ENCODE assay signal across 9 cellular contexts in the genomic region with DNA sequence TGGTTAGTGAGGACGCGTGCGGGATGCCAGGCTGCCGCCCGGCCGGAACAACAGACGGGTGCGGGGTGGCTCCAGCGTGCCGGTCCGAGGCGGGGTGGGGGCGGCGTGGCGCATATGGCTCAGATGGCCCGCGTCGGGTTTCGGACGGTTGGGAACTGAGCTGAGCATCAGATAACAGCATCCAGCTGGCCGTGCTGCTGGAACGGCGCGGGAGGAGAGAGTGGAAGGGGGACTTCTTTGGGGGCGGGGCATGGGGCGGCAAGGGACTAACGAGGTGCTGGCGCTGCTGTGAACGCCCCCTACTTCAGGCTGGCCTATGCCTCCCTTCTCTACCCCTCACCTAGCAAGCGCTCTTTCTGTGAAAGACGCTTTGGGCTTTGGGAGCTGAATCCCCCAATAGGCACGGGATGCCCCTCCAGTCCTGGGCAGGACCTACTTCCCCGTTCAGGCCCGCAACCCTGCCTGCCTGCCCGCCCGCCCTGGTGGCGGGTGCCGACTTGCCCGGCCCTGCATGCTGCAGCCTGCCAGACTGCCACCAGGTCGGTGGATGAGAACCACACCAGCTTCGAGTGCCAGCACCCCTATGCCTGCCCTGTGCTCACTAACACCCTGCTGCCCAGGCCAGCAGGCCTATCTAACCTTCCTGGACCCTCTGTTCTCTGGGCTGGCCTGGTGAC. TPM values are rescaled to one million over a fixed set of nuclear protein-coding genes. Genes with fewer than 3 reads are reported as not detected.
DNase-seq lines count a peak whose midpoint lies in the region; ATAC-seq and TF ChIP-seq lines count a peak whose summit lies in the region.
"Had no signal": no experiment of that assay in that cellular context is flagged by ENCODE, and none has a peak within 500 bp of the region (broad histone marks: within the 10 kb centered on the region; RNA-seq: fewer than 3 reads in every experiment).

No MANE protein-coding gene starts in this region.

- H3K9me3 ChIP-seq in HUES48 (ENCODE audit: control insufficient read depth, insufficient read depth, low read length), result no peaks in the 10 kb centered on the region
- H3K9me3 ChIP-seq in left lung, result no peaks in the 10 kb centered on the region

- ATAC-seq in Right ventricle myocardium superior (ENCODE audit: poor library complexity) (no peak), Right ventricle myocardium inferior (no peak), left lung (no peak), HG03521 (IDR thresholded peaks at IDR 0.05; ENCODE audit: unreplicated experiment) (no peak)
- no peak for ATAC-seq in stimulated activated naive CD8-positive, alpha-beta T cell treated with anti-CD3 and anti-CD28 coated beads, Interleukin-15, Interleukin-2, amounts not matched to agents 100 U/mL and 50 U/mL, for 24 hours

- peak; percentile 53 for DNase-seq in Right ventricle myocardium superior
- DNase-seq in Right ventricle myocardium inferior (ENCODE audit: missing footprints), result no peak
- DNase-seq in T-helper 2 cell, result peak in 4 of 5 experiments; percentile 22 to 54 (median 36)
- DNase-seq in caudate nucleus (lab: John Stamatoyannopoulos, UW), result peak in 4 of 61 donors; percentile 40 to 64 (median 49)
- DNase-seq in left lung, result no peak
- DNase-seq in stimulated activated naive CD8-positive, alpha-beta T cell treated with anti-CD3 and anti-CD28 coated beads, Interleukin-15, Interleukin-2, amounts not matched to agents 100 U/mL and 50 U/mL, for 24 hours, result peak; percentile 54

- no peak for TF ChIP-seq CTCF in left lung (IDR thresholded peaks at IDR 0.05)

- peak overlapping the region; percentile 95 for H3K4me3 ChIP-seq in HUES48 (ENCODE audit: low read depth, low read length)
- peak overlapping the region; percentile 88 to 94 for H3K4me3 ChIP-seq in left lung

- H3K36me3 ChIP-seq in HUES48 (ENCODE audit: control insufficient read depth, insufficient read depth, low read length) (no peaks in the 10 kb centered on the region), left lung (peaks cover 0 to 1% of the 10 kb centered on the region in 2 donors)

- H3K27ac ChIP-seq in HUES48 (ENCODE audit: low read depth, low read length) (no peak overlapping the region), caudate nucleus (ENCODE audit: low read depth, low read length) (peak overlapping the region; percentile 82), left lung (peak overlapping the region; percentile 89 to 94)

- H3K9ac ChIP-seq in HUES48 (ENCODE audit: low read depth, low read length), result no peak overlapping the region

- H3K27me3 ChIP-seq in HUES48 (ENCODE audit: control insufficient read depth, insufficient read depth, low read length) (peaks cover 31% of the 10 kb centered on the region), left lung (no peaks in the 10 kb centered on the region)

- intact Hi-C loops in Right ventricle myocardium superior (cut with DNase I) (loop anchor here (5.0 kb wide), 1 partner anchor 99 kb away; the partner anchor contains the start of gene MST1R), Right ventricle myocardium inferior (cut with DNase I) (loop anchor here (1.0 to 5.0 kb wide), 2 partner anchors 36 to 284 kb away; partner anchors contain the start of gene RBM5), left lung (cut with DNase I) (loop anchor here in 1 of 2 donors (5.0 kb wide), 1 partner anchor 34 kb away; no protein-coding TSS in a partner anchor)

- H3K4me1 ChIP-seq in HUES48 (ENCODE audit: control insufficient read depth, insufficient read depth, low read length) (peaks cover 14% of the 10 kb centered on the region), left lung (peaks cover 30 to 47% of the 10 kb centered on the region in 2 donors)

RNA-seq across cellular contexts. Expression of gene INKA1, which starts 0.5 kb away (rescaled TPM):
- total RNA-seq in Right ventricle myocardium superior, result 2.9 TPM
- total RNA-seq in Right ventricle myocardium inferior, result 3.1 TPM
- 1 to 10 TPM; 3.7 to 6.3 TPM for total RNA-seq in left lung

RNA-seq across cellular contexts. Expression of gene CDHR4, which starts 3.9 kb away (rescaled TPM):
- not detected for total RNA-seq in Right ventricle myocardium superior
- not detected for total RNA-seq in Right ventricle myocardium inferior
- 1 to 10 TPM in 1 of 2 donors, under 1 TPM in 1; 0.20 to 6.1 TPM for total RNA-seq in left lung
- total RNA-seq: frontal cortex had no signal

RNA-seq across cellular contexts. Expression of gene UBA7, which starts 10.2 kb away (rescaled TPM):
- total RNA-seq in Right ventricle myocardium superior (19.7 TPM), Right ventricle myocardium inferior (23.1 TPM), left lung (100 to 1,000 TPM in 1 of 2 donors, 10 to 100 TPM in 1; 97.4 to 121 TPM)

RNA-seq across cellular contexts. Expression of gene IP6K1, which starts 17.3 kb away (rescaled TPM):
- total RNA-seq in Right ventricle myocardium superior (14.8 TPM), Right ventricle myocardium inferior (19.0 TPM), left lung (10 to 100 TPM; 42.1 to 42.7 TPM)

RNA-seq across cellular contexts. Expression of gene TRAIP, which starts 52.8 kb away (rescaled TPM):
- total RNA-seq in Right ventricle myocardium superior (1.7 TPM), Right ventricle myocardium inferior (2.5 TPM), left lung (1 to 10 TPM; 2.4 to 2.5 TPM)

Comparison
In these comparisons a context has a peak if more than half of its experiments do, and no peak if none do; other contexts are left out.
1. DNase-seq: peak in Right ventricle myocardium superior (single experiment), T-helper 2 cell (4 of 5) and stimulated activated naive CD8-positive, alpha-beta T cell treated with anti-CD3 and anti-CD28 coated beads, Interleukin-15, Interleukin-2, amounts not matched to agents 100 U/mL and 50 U/mL, for 24 hours (single experiment); none in Right ventricle myocardium inferior (single experiment) and left lung (0 of 2).